ENCODE assay signal across 8 cellular contexts in genomic region chr1:29849038-29849750, GRCh38.
DNase-seq lines count a peak whose midpoint lies in the region; ATAC-seq and TF ChIP-seq lines count a peak whose summit lies in the region.

No MANE protein-coding gene starts in this region.

- DNase-seq in A673 (ENCODE audit: low spot score) (peak; percentile 68), G401 (ENCODE audit: low spot score) (peak; percentile 10), NCI-H460 (ENCODE audit: extremely low read depth, low read depth) (peak; percentile 1), hepatic stellate cell (ENCODE audit: low spot score) (peak; percentile 21)
- DNase-seq in activated CD8-positive, alpha-beta memory T cell treated with anti-CD3 and anti-CD28 coated beads, Interleukin-2, amount 50 U/mL, for 48 hours = peak; percentile 64
- DNase-seq in stimulated activated CD4-positive, alpha-beta T cell treated with anti-CD3 and anti-CD28 coated beads, Interleukin-4, amount 100 ng/mL, for 24 hours = peak; percentile 31

- CTCF ChIA-PET in A673 (lab: Charles Lee) = interaction anchor here (0.7 to 1.5 kb wide), 2 partner anchors 56 kb away, joined by 3 to 5 read pairs; no protein-coding TSS in a partner anchor

- H3K4me3 ChIP-seq in A673 (ENCODE audit: low read depth, low read length, poor library complexity, severe bottlenecking) = no peak overlapping the region

- BruUV-seq in A673 (replicated peaks; lab: Mats Ljungman, UMichigan) = no TSS peak

- TF ChIP-seq CTCF in A673 (conservative IDR thresholded peaks at IDR 0.05; ENCODE audit: low read depth, low read length) = peak; percentile 80

- POLR2A ChIA-PET in A673 (lab: Charles Lee; ENCODE audit: low non-redundant PET) = no interaction called here

- no peaks in the 10 kb centered on the region for H3K9me3 ChIP-seq in A673 (ENCODE audit: low read depth, low read length, poor library complexity, severe bottlenecking)

- intact Hi-C loops in A673 (cut with micrococcal nuclease; ENCODE audit: unreplicated experiment) = loop anchor here (1.0 to 5.0 kb wide), 2 partner anchors 56 to 142 kb away; no protein-coding TSS in a partner anchor

- no peaks in the 10 kb centered on the region for H3K36me3 ChIP-seq in A673 (ENCODE audit: insufficient read depth, low read length, poor library complexity, severe bottlenecking)

- H3K4me1 ChIP-seq in A673 (ENCODE audit: insufficient read depth, low read length, poor library complexity, severe bottlenecking) = no peaks in the 10 kb centered on the region

- no peaks in the 10 kb centered on the region for H3K27me3 ChIP-seq in A673 (replicated peaks; ENCODE audit: insufficient read depth, low read depth, low read length, poor library complexity)

- in situ Hi-C loops in G401 (cut with HindIII; ENCODE audit: low sequenced_read_pairs) = no loop called here

- no peak overlapping the region for H3K27ac ChIP-seq in A673 (ENCODE audit: low read depth, low read length, poor library complexity, severe bottlenecking)

- ATAC-seq in HG03457 (IDR thresholded peaks at IDR 0.05; ENCODE audit: unreplicated experiment) = no peak
- no peak for ATAC-seq in HG03097 (IDR thresholded peaks at IDR 0.05; ENCODE audit: low FRiP score, unreplicated experiment)

Comparison
In these comparisons a context has a peak if more than half of its experiments do, and no peak if none do; other contexts are left out.
1. DNase-seq: peak in every context shown above with its lines; median percentile 68 in A673; 64 in activated CD8-positive, alpha-beta memory T cell treated with anti-CD3 and anti-CD28 coated beads, Interleukin-2, amount 50 U/mL, for 48 hours; 31 in stimulated activated CD4-positive, alpha-beta T cell treated with anti-CD3 and anti-CD28 coated beads, Interleukin-4, amount 100 ng/mL, for 24 hours; 21 in hepatic stellate cell; 10 in G401; 1 in NCI-H460.